ENCODE assay signal across 1 cellular context in genomic region chr9:95505676-95506437, GRCh38.
A peak's percentile ranks its signal among the peaks of the same experiment; 100 is the strongest.
TF ChIP-seq lines count a peak whose summit lies in the region.

No MANE protein-coding gene starts in this region.

TF ChIP-seq in GM12878, 131 proteins besides CTCF, POLR2A, EP300 and RAD21 (continued from another document and continues in another):
- TF ChIP-seq ELK1 (IDR thresholded peaks at IDR 0.05; ENCODE audit: low read depth, low read length) (no peak), CREB1 (IDR thresholded peaks at IDR 0.05; ENCODE audit: low read depth) (no peak), ATF3 (IDR thresholded peaks at IDR 0.05; ENCODE audit: borderline replicate concordance, extremely low read depth, low read depth, low read length) (no peak), CBX5 (IDR thresholded peaks at IDR 0.05; ENCODE audit: low read depth) (no peak), PBX3 (IDR thresholded peaks at IDR 0.05; ENCODE audit: insufficient replicate concordance, low read depth, low read length) (no peak), IKZF1 (conservative IDR thresholded peaks at IDR 0.05) (peak; percentile 8; the same call in 1 of the 2 replicates), MAX (IDR thresholded peaks at IDR 0.05; ENCODE audit: low read depth, low read length) (no peak), ZBTB4 (CRISPR knock-in tag; IDR thresholded peaks at IDR 0.05) (no peak), ZNF274 (IDR thresholded peaks at IDR 0.05; ENCODE audit: insufficient read depth, insufficient read length) (no peak), NR2C1 (IDR thresholded peaks at IDR 0.05) (0 out of 2 replicates have a peak, but pooled peaks have one; percentile 15), TCF3 (IDR thresholded peaks at IDR 0.05; ENCODE audit: borderline replicate concordance, insufficient read depth, low read depth, low read length) (no peak), E2F8 (IDR thresholded peaks at IDR 0.05; ENCODE audit: low read depth, partially characterized antibody) (no peak), HSF1 (IDR thresholded peaks at IDR 0.05; ENCODE audit: low read depth, low read length) (no peak), JUND (IDR thresholded peaks at IDR 0.05; ENCODE audit: low read depth, low read length) (peak; percentile 94), STAT3 (IDR thresholded peaks at IDR 0.05; ENCODE audit: low read depth, low read length) (no peak), ASH2L (IDR thresholded peaks at IDR 0.05; ENCODE audit: borderline replicate concordance, low read depth) (peak; percentile 82; the same call in 1 of the 2 replicates), EZH2 (IDR thresholded peaks at IDR 0.05; ENCODE audit: borderline replicate concordance, control insufficient read depth, low read depth, low read length) (no peak), SREBF1 (IDR thresholded peaks at IDR 0.05; ENCODE audit: low read length) (0 out of 2 replicates have a peak, but pooled peaks have one; percentile 25), EGR1 (IDR thresholded peaks at IDR 0.05; ENCODE audit: borderline replicate concordance in 1 of 2, low read depth in 2 of 2, low read length in 2 of 2) (peak in 1 of 2 experiments; percentile 87; a peak in 2 of 3 replicates), PKNOX1 (IDR thresholded peaks at IDR 0.05) (no peak), ZNF592 (IDR thresholded peaks at IDR 0.05) (no peak), BMI1 (IDR thresholded peaks at IDR 0.05; ENCODE audit: borderline replicate concordance) (no peak), NR2F1 (conservative IDR thresholded peaks at IDR 0.05) (peak; percentile 37; the same call in 1 of the 2 replicates), SIX5 (IDR thresholded peaks at IDR 0.05; ENCODE audit: low read depth, low read length, severe bottlenecking) (no peak), JUNB (IDR thresholded peaks at IDR 0.05) (no peak), HCFC1 (IDR thresholded peaks at IDR 0.05; ENCODE audit: low read length) (no peak), PML (IDR thresholded peaks at IDR 0.05; ENCODE audit: low read length) (no peak), RAD51 (IDR thresholded peaks at IDR 0.05) (no peak), NBN (IDR thresholded peaks at IDR 0.05) (no peak; the same call in 1 of the 2 replicates), PRDM15 (CRISPR knock-in tag; IDR thresholded peaks at IDR 0.05) (no peak), CBFB (IDR thresholded peaks at IDR 0.05; ENCODE audit: low read depth) (no peak), E4F1 (IDR thresholded peaks at IDR 0.05; ENCODE audit: borderline replicate concordance, partially characterized antibody) (peak; percentile 22), CHD2 (IDR thresholded peaks at IDR 0.05; ENCODE audit: borderline replicate concordance, low read depth, low read length) (no peak), POLR2AphosphoS2 (IDR thresholded peaks at IDR 0.05; ENCODE audit: low read depth, low read length) (no peak)
